In the genomic region with DNA sequence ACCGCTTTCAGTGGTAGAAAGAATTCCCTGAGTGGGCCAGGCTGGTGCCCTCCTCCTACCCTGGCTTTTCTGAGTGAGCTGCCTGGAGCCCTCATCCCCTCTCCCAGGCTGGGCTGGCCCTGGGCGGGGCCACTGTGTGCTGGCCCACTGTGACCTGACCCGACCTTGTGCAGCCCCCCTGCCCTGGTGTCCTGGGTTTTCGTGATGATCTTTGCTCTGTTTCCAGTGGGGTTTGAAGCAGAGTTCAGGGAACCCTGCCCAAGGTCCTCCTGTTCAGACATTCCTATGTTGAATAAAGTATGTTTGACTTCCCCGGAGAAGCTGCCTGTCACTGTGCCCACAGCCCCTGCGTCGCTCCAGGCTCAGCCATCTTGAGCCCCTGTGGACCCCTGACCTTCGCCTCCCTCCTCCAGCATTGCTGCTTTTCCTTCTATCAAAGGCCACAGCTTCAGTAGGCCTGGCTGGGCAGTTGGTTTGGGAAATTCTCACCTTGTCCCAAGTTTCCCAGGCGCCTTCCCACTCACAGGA, we compare ENCODE assay signal across 12 cellular contexts. TPM values are rescaled to one million over a fixed set of nuclear protein-coding genes. Genes with fewer than 3 reads are reported as not detected.
DNase-seq lines count a peak whose midpoint lies in the region; ATAC-seq, FAIRE-seq and TF ChIP-seq lines count a peak whose summit lies in the region.
"Had no signal": no experiment of that assay in that cellular context is flagged by ENCODE, and none has a peak within 500 bp of the region (broad histone marks: within the 10 kb centered on the region; RNA-seq: fewer than 3 reads in every experiment).

No MANE protein-coding gene starts in this region.

- H3K4me1 Mint-ChIP-seq in effector memory CD8-positive, alpha-beta T cell (ENCODE audit: low read depth in 2 of 2): peaks cover 10 to 13% of the 10 kb centered on the region in 2 donors

- peaks cover 0 to 20% of the 10 kb centered on the region in 2 donors for H3K27me3 Mint-ChIP-seq in effector memory CD8-positive, alpha-beta T cell

- H3K4me3 Mint-ChIP-seq in effector memory CD8-positive, alpha-beta T cell: no peak overlapping the region
- H3K4me3 Mint-ChIP-seq: activated T-helper 1 cell treated with anti-CD3 and anti-CD28 coated beads, Interleukin-12 subunit alpha, Interleukin-12 subunit beta, Interleukin-2, Interleukin-4 antibody, amounts not matched to agents 30 ng/mL and 10 ng/mL and 1 ng/mL, durations not matched to agents 14 hours and 24 hours and 36 hours had no signal

- peaks cover 0 to 28% (median 0%) of the 10 kb centered on the region in 9 donors for H3K36me3 ChIP-seq in heart right ventricle
- H3K36me3 ChIP-seq in kidney (ENCODE audit: control insufficient read depth in 1 of 2, insufficient read depth in 2 of 2, low read length in 2 of 2): peaks cover 7 to 21% of the 10 kb centered on the region in 2 donors
- no peaks in the 10 kb centered on the region for H3K36me3 ChIP-seq in aorta (ENCODE audit: control insufficient read depth in 1 of 2, insufficient read depth in 2 of 2, low read length in 1 of 2)
- no peaks in the 10 kb centered on the region for H3K36me3 ChIP-seq in PC-9 (ENCODE audit: low read depth)

- CTCF ChIA-PET in PC-9 (lab: Charles Lee): no interaction called here

- H3K9me3 ChIP-seq in heart right ventricle: no peaks in the 10 kb centered on the region
- H3K9me3 ChIP-seq in kidney (ENCODE audit: control insufficient read depth in 1 of 2, low read length in 2 of 2): no peaks in the 10 kb centered on the region
- H3K9me3 ChIP-seq in aorta (ENCODE audit: control insufficient read depth, low read length): no peaks in the 10 kb centered on the region
- no peaks in the 10 kb centered on the region for H3K9me3 ChIP-seq in PC-9 (ENCODE audit: insufficient read depth, low read depth)

- no peak overlapping the region for H3K4me2 ChIP-seq in PC-9

- no peaks in the 10 kb centered on the region for H3K9me2 ChIP-seq in PC-9 (ENCODE audit: insufficient read depth)

- H3K4me1 ChIP-seq in heart right ventricle (peaks cover 64 to 95% (median 84%) of the 10 kb centered on the region in 9 donors), kidney (ENCODE audit: control insufficient read depth in 1 of 2, insufficient read depth in 1 of 2, low read depth in 1 of 2, low read length in 2 of 2) (peaks cover 51 to 58% of the 10 kb centered on the region in 2 donors), aorta (ENCODE audit: control insufficient read depth in 1 of 2, insufficient read depth in 2 of 2, low read length in 2 of 2) (peaks cover 2 to 8% of the 10 kb centered on the region in 2 donors), PC-9 (replicated peaks; ENCODE audit: insufficient read depth) (peaks cover 43% of the 10 kb centered on the region)

- H3K9me3 Mint-ChIP-seq in effector memory CD8-positive, alpha-beta T cell: no peaks in the 10 kb centered on the region
- H3K9me3 Mint-ChIP-seq: activated T-helper 1 cell treated with anti-CD3 and anti-CD28 coated beads, Interleukin-12 subunit alpha, Interleukin-12 subunit beta, Interleukin-2, Interleukin-4 antibody, amounts not matched to agents 30 ng/mL and 10 ng/mL and 1 ng/mL, durations not matched to agents 14 hours and 24 hours and 36 hours had no signal

- H4K20me1 ChIP-seq in PC-9 (ENCODE audit: insufficient read depth): no peaks in the 10 kb centered on the region

- intact Hi-C loops in heart right ventricle (cut with DNase I) (loop anchor here in 5 of 10 donors (5.0 to 10.0 kb wide), 6 partner anchors 95 to 558 kb away; a partner anchor contains a TSS), cardiac septum (cut with DNase I) (no loop called here), kidney (cut with DNase I) (no loop called here), sciatic nerve (cut with DNase I) (no loop called here), aorta (cut with DNase I) (loop anchor here in 1 of 2 donors (5.0 kb wide), 1 partner anchor 100 kb away; a partner anchor contains a TSS), PC-9 (cut with micrococcal nuclease; ENCODE audit: unreplicated experiment) (no loop called here)

- no TSS peak for BruUV-seq in PC-9 (replicated peaks; lab: Mats Ljungman, UMichigan)

- no peak overlapping the region for H2AFZ ChIP-seq in PC-9

- H3K36me3 Mint-ChIP-seq in effector memory CD8-positive, alpha-beta T cell (ENCODE audit: insufficient read depth): no peaks in the 10 kb centered on the region

- no peak overlapping the region for H3K27ac Mint-ChIP-seq in effector memory CD8-positive, alpha-beta T cell
- H3K27ac Mint-ChIP-seq: activated T-helper 1 cell treated with anti-CD3 and anti-CD28 coated beads, Interleukin-12 subunit alpha, Interleukin-12 subunit beta, Interleukin-2, Interleukin-4 antibody, amounts not matched to agents 30 ng/mL and 10 ng/mL and 1 ng/mL, durations not matched to agents 14 hours and 24 hours and 36 hours had no signal

- no peaks in the 10 kb centered on the region for H3K79me2 ChIP-seq in PC-9 (ENCODE audit: low read depth)

- peak overlapping the region in 1 of 2 donors; percentile 70 for H3K9ac ChIP-seq in kidney (ENCODE audit: low read length in 2 of 2)

- POLR2A ChIA-PET in PC-9 (lab: Charles Lee; ENCODE audit: unreplicated experiment): interaction anchor here (0.7 kb wide), 1 partner anchor 100 kb away, joined by 3 read pairs; no protein-coding TSS in a partner anchor

- DNase-seq in heart right ventricle: no peak
- no peak for DNase-seq in cardiac septum (ENCODE audit: low spot score)
- peak; percentile 64 for DNase-seq in kidney
- DNase-seq in sciatic nerve (ENCODE audit: low spot score): peak; percentile 61
- DNase-seq in aorta: peak; percentile 37 to 70
- no peak for DNase-seq in PC-9
- no peak for DNase-seq in effector memory CD8-positive, alpha-beta T cell
- DNase-seq: NCI-H82; stimulated activated CD4-positive, alpha-beta T cell treated with anti-CD3 and anti-CD28 coated beads, Interleukin-4, amount 100 ng/mL, for 4 hours had no signal

- H3K27me3 ChIP-seq in heart right ventricle: no peaks in the 10 kb centered on the region
- H3K27me3 ChIP-seq in aorta (ENCODE audit: control insufficient read depth in 1 of 2, insufficient read depth in 2 of 2, low read length in 1 of 2): no peaks in the 10 kb centered on the region
- H3K27me3 ChIP-seq in PC-9 (ENCODE audit: insufficient read depth, low read depth): no peaks in the 10 kb centered on the region

- H3K27ac ChIP-seq in heart right ventricle: peak overlapping the region; percentile 16 to 98 (median 95)
- peak overlapping the region; percentile 91 to 96 for H3K27ac ChIP-seq in kidney (ENCODE audit: low read depth in 2 of 2, low read length in 2 of 2)
- H3K27ac ChIP-seq in aorta (ENCODE audit: low read depth in 1 of 2, low read length in 2 of 2): peak overlapping the region; percentile 91 to 97
- H3K27ac ChIP-seq in PC-9: no peak overlapping the region

- peaks cover 45% of the 10 kb centered on the region for H3F3A ChIP-seq in PC-9 (ENCODE audit: insufficient read depth, low read depth)

- no peak for FAIRE-seq in kidney (lab: Jason Lieb, UNC)
- FAIRE-seq: islet of Langerhans had no signal

- ATAC-seq in heart right ventricle (no peak), sciatic nerve (no peak), aorta (ENCODE audit: low FRiP score) (no peak), HG03571 (IDR thresholded peaks at IDR 0.05; ENCODE audit: unreplicated experiment) (no peak)
- ATAC-seq in effector memory CD8-positive, alpha-beta T cell (replicated peaks): no peak

- WGBS in heart right ventricle, 2 donors: 65 to 66% methylated on average over 9 of the region's 9 CpGs
- WGBS in aorta, 2 donors: 28 to 31% methylated on average over 9 of the region's 9 CpGs

- H3K4me3 ChIP-seq in heart right ventricle (no peak overlapping the region), kidney (ENCODE audit: low read length in 2 of 2) (no peak overlapping the region), aorta (ENCODE audit: low read length in 2 of 2) (no peak overlapping the region), PC-9 (no peak overlapping the region)

- no peak for TF ChIP-seq CTCF in heart right ventricle (IDR thresholded peaks at IDR 0.05)
- no peak for TF ChIP-seq CTCF in kidney (IDR thresholded peaks at IDR 0.05; ENCODE audit: borderline replicate concordance, extremely low read depth, insufficient read depth)
- no peak for TF ChIP-seq CTCF in PC-9 (conservative IDR thresholded peaks at IDR 0.05)

RNA-seq across cellular contexts. Expression of a gene that starts 13.7 kb away (rescaled TPM):
- total RNA-seq in heart right ventricle (10 to 100 TPM in 5 of 10 donors, 1 to 10 TPM in 5; 6.8 to 16.0 (median 9.8) TPM), cardiac septum (12.1 TPM), kidney (37.5 TPM), sciatic nerve (28.8 TPM), aorta (10 to 100 TPM; 38.8 to 41.9 TPM), PC-9 (2021) (18.2 and 20.6 TPM in 2 replicates)
- polyA plus RNA-seq in heart right ventricle (10 to 100 TPM; 17.0 to 18.3 TPM), kidney (ENCODE audit: insufficient read depth, low read depth, low replicate concordance) (52.7 TPM), aorta (10 to 100 TPM; 22.3 to 75.0 TPM)

RNA-seq across cellular contexts. Expression of a gene that starts 30.4 kb away (rescaled TPM):
- total RNA-seq in heart right ventricle (1 to 10 TPM in 2 of 10 donors, under 1 TPM in 8; 0.50 to 2.3 (median 0.78) TPM), cardiac septum (0.83 TPM), kidney (0.31 TPM), sciatic nerve (2.4 TPM), aorta (1 to 10 TPM in 1 of 2 donors, under 1 TPM in 1; 0.62 to 1.3 TPM), PC-9 (2021) (0.90 and 1.3 TPM in 2 replicates)
- polyA plus RNA-seq in heart right ventricle (1 to 10 TPM; 2.2 to 2.6 TPM), kidney (ENCODE audit: insufficient read depth, low read depth, low replicate concordance) (3.3 TPM), aorta (1 to 10 TPM in 1 of 2 donors, under 1 TPM in 1; 0.50 to 7.6 TPM)

RNA-seq across cellular contexts. Expression of a gene that starts 39.6 kb away (rescaled TPM):
- total RNA-seq in heart right ventricle (10 to 100 TPM; 29.7 to 56.9 (median 32.9) TPM), cardiac septum (33.4 TPM), kidney (71.9 TPM), sciatic nerve (45.2 TPM), aorta (10 to 100 TPM; 34.0 to 43.2 TPM), PC-9 (2021) (133 and 152 TPM in 2 replicates)
- polyA plus RNA-seq in heart right ventricle (10 to 100 TPM; 46.8 to 50.8 TPM), kidney (ENCODE audit: insufficient read depth, low read depth, low replicate concordance) (145 TPM), aorta (10 to 100 TPM; 23.0 to 89.5 TPM)

RNA-seq across cellular contexts. Expression of a gene that starts 44.6 kb away (rescaled TPM):
- total RNA-seq in heart right ventricle (10 to 100 TPM; 45.7 to 87.2 (median 56.4) TPM), cardiac septum (43.1 TPM), kidney (38.7 TPM), sciatic nerve (26.6 TPM), aorta (10 to 100 TPM; 31.9 to 34.2 TPM), PC-9 (2021) (20.0 and 26.0 TPM in 2 replicates)
- polyA plus RNA-seq in heart right ventricle (10 to 100 TPM; 55.8 to 61.2 TPM), kidney (ENCODE audit: insufficient read depth, low read depth, low replicate concordance) (41.0 TPM), aorta (10 to 100 TPM; 33.8 to 38.6 TPM)

RNA-seq across cellular contexts. Expression of a gene that starts 55.2 kb away (rescaled TPM):
- 1 to 10 TPM; 1.1 to 3.1 (median 1.6) TPM for total RNA-seq in heart right ventricle
- polyA plus RNA-seq in heart right ventricle: 1 to 10 TPM; 2.9 TPM
- total RNA-seq in cardiac septum: 1.8 TPM
- 5.8 TPM for total RNA-seq in kidney
- 3.6 TPM for polyA plus RNA-seq in kidney (ENCODE audit: insufficient read depth, low read depth, low replicate concordance)
- 5.9 TPM for total RNA-seq in sciatic nerve
- 1 to 10 TPM; 3.9 to 5.2 TPM for total RNA-seq in aorta
- polyA plus RNA-seq in aorta: 10 to 100 TPM in 1 of 2 donors, 1 to 10 TPM in 1; 3.8 to 14.4 TPM
- total RNA-seq in PC-9 (2021): 10.2 and 13.4 TPM in 2 replicates

Comparison
In these comparisons a context has a peak if more than half of its experiments do, and no peak if none do; other contexts are left out.
1. DNase-seq: peak in kidney (single experiment), sciatic nerve (single experiment) and aorta (2 of 2); none in heart right ventricle (0 of 2), cardiac septum (single experiment), PC-9 (0 of 2) and effector memory CD8-positive, alpha-beta T cell (0 of 3).